8 cellular contexts compared by ENCODE assay signal in the genomic region with DNA sequence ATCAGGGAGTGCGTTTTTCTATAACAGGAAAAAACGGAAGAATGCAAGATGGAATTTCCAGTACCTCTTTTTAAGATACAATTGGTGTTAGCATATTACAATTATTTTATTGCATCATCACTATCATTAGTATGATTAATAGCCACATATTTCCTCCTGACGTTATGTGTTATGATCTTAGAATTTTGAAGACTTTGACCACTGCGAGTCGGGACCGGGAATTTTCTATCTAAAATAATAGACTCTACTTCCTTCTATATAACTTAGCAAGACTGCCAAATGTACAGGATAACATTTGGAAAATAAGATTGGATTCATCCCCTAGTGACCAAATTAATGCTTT. TPM values are rescaled to one million over a fixed set of nuclear protein-coding genes. Genes with fewer than 3 reads are reported as not detected.
DNase-seq lines count a peak whose midpoint lies in the region; ATAC-seq and TF ChIP-seq lines count a peak whose summit lies in the region.

No MANE protein-coding gene starts in this region.

- TF ChIP-seq CTCF in left ventricle myocardium inferior (IDR thresholded peaks at IDR 0.05; ENCODE audit: borderline replicate concordance) (no peak), dorsolateral prefrontal cortex (IDR thresholded peaks at IDR 0.05 in 54 of 56, conservative IDR thresholded peaks at IDR 0.05 in 2 of 56; ENCODE audit: low read depth in 1 of 56, partially characterized antibody in 56 of 56) (no peak)

- no peaks in the 10 kb centered on the region for H3K9me3 ChIP-seq in left ventricle myocardium inferior (replicated peaks)
- no peaks in the 10 kb centered on the region for H3K9me3 ChIP-seq in muscle layer of duodenum (ENCODE audit: control insufficient read depth in 1 of 2, low read length in 2 of 2)

- H3K4me3 ChIP-seq in left ventricle myocardium inferior (peak overlapping the region; percentile 93), dorsolateral prefrontal cortex (peak overlapping the region; percentile 37 to 99 (median 88)), muscle layer of duodenum (ENCODE audit: low read depth in 1 of 2, low read length in 2 of 2) (peak overlapping the region; percentile 85 to 87)

- H3K27ac ChIP-seq in left ventricle myocardium inferior (replicated peaks) (peak overlapping the region; percentile 98), dorsolateral prefrontal cortex (peak overlapping the region in 58 of 59 donors; percentile 78 to 99 (median 94)), muscle layer of duodenum (ENCODE audit: low read length) (peak overlapping the region; percentile 91)

- no peak for ATAC-seq in Right ventricle myocardium superior (ENCODE audit: poor library complexity)
- ATAC-seq in HG02885 (IDR thresholded peaks at IDR 0.05; ENCODE audit: poor library complexity, unreplicated experiment): no peak

- H3K27me3 ChIP-seq in left ventricle myocardium inferior (ENCODE audit: low read depth) (no peaks in the 10 kb centered on the region), dorsolateral prefrontal cortex (no peaks in the 10 kb centered on the region), muscle layer of duodenum (ENCODE audit: low read depth, low read length) (no peaks in the 10 kb centered on the region)

- no peak for DNase-seq in left ventricle myocardium inferior
- no peak for DNase-seq in Right ventricle myocardium superior
- no peak for DNase-seq in dorsolateral prefrontal cortex
- DNase-seq in AG08395 (ENCODE audit: low spot score): no peak
- no peak for DNase-seq in OCI-M1 (lab: John Stamatoyannopoulos, UW)
- DNase-seq in stimulated activated CD8-positive, alpha-beta memory T cell treated with anti-CD3 and anti-CD28 coated beads, Interleukin-4, amount 100 ng/mL, for 48 hours: no peak

- intact Hi-C loops in left ventricle myocardium inferior (cut with micrococcal nuclease): no loop called here
- intact Hi-C loops in Right ventricle myocardium superior (cut with DNase I): loop anchor here (10.0 kb wide), 1 partner anchor 444 kb away; no protein-coding TSS in a partner anchor
- intact Hi-C loops in dorsolateral prefrontal cortex (cut with DNase I): loop anchor here (2.0 to 10.0 kb wide), 3 partner anchors 52 to 108 kb away; a partner anchor contains a TSS

- H3K36me3 ChIP-seq in left ventricle myocardium inferior: peaks cover 10% of the 10 kb centered on the region
- H3K36me3 ChIP-seq in muscle layer of duodenum (ENCODE audit: control insufficient read depth in 1 of 2, insufficient read depth in 2 of 2, low read length in 2 of 2): no peaks in the 10 kb centered on the region

- H3K4me1 ChIP-seq in left ventricle myocardium inferior (peaks cover 61% of the 10 kb centered on the region), muscle layer of duodenum (ENCODE audit: control insufficient read depth in 1 of 2, insufficient read depth in 2 of 2, low read length in 2 of 2) (peaks cover 0 to 6% of the 10 kb centered on the region in 2 donors)

RNA-seq across cellular contexts. Expression of a gene that starts 0.7 kb away (rescaled TPM):
- 29.5 TPM for total RNA-seq in left ventricle myocardium inferior
- 22.6 TPM for total RNA-seq in Right ventricle myocardium superior
- total RNA-seq in dorsolateral prefrontal cortex: 10 to 100 TPM; 17.4 to 41.1 (median 25.1) TPM
